8 cellular contexts compared by ENCODE assay signal in the genomic region with DNA sequence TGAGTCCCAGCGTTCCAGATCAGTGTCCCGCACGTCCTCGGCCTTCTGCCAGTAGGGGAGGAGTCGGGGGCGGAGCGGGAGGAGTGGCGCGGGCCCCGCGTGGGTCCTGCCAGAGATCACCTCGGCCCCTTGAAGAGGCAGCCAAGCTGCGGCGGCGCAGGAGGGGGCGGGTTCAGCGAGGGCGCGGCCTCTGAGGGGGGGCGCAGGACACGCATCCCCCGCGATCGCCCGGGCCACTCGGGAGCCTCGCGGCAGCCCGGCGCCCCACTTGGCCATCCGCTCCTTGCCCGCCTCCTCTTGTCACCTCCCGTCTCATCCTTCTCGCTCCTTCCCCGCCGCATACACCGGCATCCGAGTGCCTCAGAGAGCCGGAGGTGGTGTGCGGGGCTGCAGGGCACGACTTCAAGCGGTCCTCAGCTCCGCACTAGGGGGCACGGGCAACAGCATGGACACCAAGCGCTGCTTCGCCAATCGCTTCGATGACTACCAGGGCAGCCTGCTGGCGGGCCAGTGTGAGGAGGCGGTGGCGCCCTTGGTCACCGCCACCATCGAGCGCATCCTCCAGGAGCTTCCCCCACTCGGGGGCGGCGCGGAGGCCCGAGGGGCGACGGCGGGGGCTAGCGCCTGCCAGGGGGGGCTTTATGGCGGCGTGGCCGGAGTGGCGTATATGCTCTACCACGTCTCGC. TPM values are rescaled to one million over a fixed set of nuclear protein-coding genes. Genes with fewer than 3 reads are reported as not detected.
A peak's percentile ranks its signal among the peaks of the same experiment; 100 is the strongest.
DNase-seq lines count a peak whose midpoint lies in the region.
"Not testable (repeated sequence)": the region's sequence is repeated elsewhere in the genome, so short reads cannot be mapped to it uniquely, and the experiment has no call there.

LANCL3 (plus strand) TSS at position 236 of the 686 bp plus-strand sequence; CDS start at position 446, 210 bp downstream.

- H4K91ac ChIP-seq in neuronal stem cell (ENCODE audit: low read depth, low read length, poor library complexity): not testable (repeated sequence)

- not testable (repeated sequence) for H3K23ac ChIP-seq in neuronal stem cell (ENCODE audit: low read depth, low read length, poor library complexity)

- not testable (repeated sequence) for H3K4me1 ChIP-seq in HUES64 (ENCODE audit: insufficient read depth, low read length); SJSA1 (replicated peaks); neuronal stem cell (ENCODE audit: control insufficient read depth in 2 of 2, insufficient read depth in 1 of 2, low read depth in 1 of 2, low read length in 2 of 2); stomach smooth muscle (ENCODE audit: control insufficient read depth, insufficient read depth, low read length)

- H3K18ac ChIP-seq in neuronal stem cell (ENCODE audit: low read length): not testable (repeated sequence)

- intact Hi-C loops in activated T-helper 1 cell treated with anti-CD3 and anti-CD28 coated beads, Interleukin-12 subunit alpha, Interleukin-12 subunit beta, Interleukin-2, Interleukin-4 antibody, amounts not matched to agents 30 ng/mL and 10 ng/mL and 1 ng/mL, durations not matched to agents 14 hours and 24 hours and 36 hours (cut with micrococcal nuclease): loop anchor here (5.0 kb wide), 1 partner anchor 256 kb away; no protein-coding TSS in a partner anchor
- intact Hi-C loops in dendritic cell treated with granulocyte-macrophage colony-stimulating factor and Interleukin-4, amounts not matched to agents 40 ng/mL and 50 ng/mL, for 4 days (cut with micrococcal nuclease): not testable (repeated sequence)

- H3K9me3 Mint-ChIP-seq in activated T-helper 1 cell treated with anti-CD3 and anti-CD28 coated beads, Interleukin-12 subunit alpha, Interleukin-12 subunit beta, Interleukin-2, Interleukin-4 antibody, amounts not matched to agents 30 ng/mL and 10 ng/mL and 1 ng/mL, durations not matched to agents 14 hours and 24 hours and 36 hours; dendritic cell treated with granulocyte-macrophage colony-stimulating factor and Interleukin-4, amounts not matched to agents 40 ng/mL and 50 ng/mL, for 4 days: not testable (repeated sequence)

- not testable (repeated sequence) for H2BK5ac ChIP-seq in neuronal stem cell (ENCODE audit: low read length)

- H2AK5ac ChIP-seq in neuronal stem cell (ENCODE audit: low read depth, low read length): not testable (repeated sequence)

- DNase-seq in DMS53 (lab: John Stamatoyannopoulos, UW): peak; percentile 57
- not testable (repeated sequence) for DNase-seq in SJSA1 (ENCODE audit: low read depth in 1 of 2, low spot score in 2 of 2); activated T-helper 1 cell treated with anti-CD3 and anti-CD28 coated beads, Interleukin-12 subunit alpha, Interleukin-12 subunit beta, Interleukin-2, Interleukin-4 antibody, amounts not matched to agents 30 ng/mL and 10 ng/mL and 1 ng/mL, durations not matched to agents 14 hours and 24 hours and 36 hours (ENCODE audit: low spot score); neuronal stem cell (ENCODE audit: low spot score)

- H2BK12ac ChIP-seq in neuronal stem cell (ENCODE audit: low read length): not testable (repeated sequence)

- not testable (repeated sequence) for H3K27me3 Mint-ChIP-seq in activated T-helper 1 cell treated with anti-CD3 and anti-CD28 coated beads, Interleukin-12 subunit alpha, Interleukin-12 subunit beta, Interleukin-2, Interleukin-4 antibody, amounts not matched to agents 30 ng/mL and 10 ng/mL and 1 ng/mL, durations not matched to agents 14 hours and 24 hours and 36 hours (ENCODE audit: insufficient read depth)
- peaks cover 25% of the 10 kb centered on the region for H3K27me3 Mint-ChIP-seq in dendritic cell treated with granulocyte-macrophage colony-stimulating factor and Interleukin-4, amounts not matched to agents 40 ng/mL and 50 ng/mL, for 4 days

- H3K27ac ChIP-seq in HUES64 (ENCODE audit: low read depth, low read length); SJSA1; neuronal stem cell (replicated peaks; ENCODE audit: low read length); stomach smooth muscle (ENCODE audit: low read length): not testable (repeated sequence)

- not testable (repeated sequence) for H4K8ac ChIP-seq in neuronal stem cell (ENCODE audit: low read depth, low read length)

- H3K27me3 ChIP-seq in HUES64 (ENCODE audit: insufficient read depth, low read length) (peaks cover 15% of the 10 kb centered on the region), neuronal stem cell (ENCODE audit: control insufficient read depth in 3 of 3, insufficient read depth in 3 of 3, low read depth in 1 of 3, low read length in 3 of 3) (peaks cover 0 to 13% (median 6%) of the 10 kb centered on the region in 3 experiments)
- H3K27me3 ChIP-seq in SJSA1 (replicated peaks); stomach smooth muscle (ENCODE audit: control insufficient read depth in 1 of 2, insufficient read depth in 2 of 2, low read length in 2 of 2): not testable (repeated sequence)

- not testable (repeated sequence) for H2AFZ ChIP-seq in neuronal stem cell (ENCODE audit: low read length)

- H3K4me3 Mint-ChIP-seq in activated T-helper 1 cell treated with anti-CD3 and anti-CD28 coated beads, Interleukin-12 subunit alpha, Interleukin-12 subunit beta, Interleukin-2, Interleukin-4 antibody, amounts not matched to agents 30 ng/mL and 10 ng/mL and 1 ng/mL, durations not matched to agents 14 hours and 24 hours and 36 hours: peak within 1 kb of the TSS; percentile 89
- H3K4me3 Mint-ChIP-seq in dendritic cell treated with granulocyte-macrophage colony-stimulating factor and Interleukin-4, amounts not matched to agents 40 ng/mL and 50 ng/mL, for 4 days: peak within 1 kb of the TSS; percentile 70

- not testable (repeated sequence) for H2BK120ac ChIP-seq in neuronal stem cell (ENCODE audit: low read depth, low read length)

- H3K4me1 Mint-ChIP-seq in activated T-helper 1 cell treated with anti-CD3 and anti-CD28 coated beads, Interleukin-12 subunit alpha, Interleukin-12 subunit beta, Interleukin-2, Interleukin-4 antibody, amounts not matched to agents 30 ng/mL and 10 ng/mL and 1 ng/mL, durations not matched to agents 14 hours and 24 hours and 36 hours (ENCODE audit: low read depth): peaks cover 13% of the 10 kb centered on the region
- H3K4me1 Mint-ChIP-seq in dendritic cell treated with granulocyte-macrophage colony-stimulating factor and Interleukin-4, amounts not matched to agents 40 ng/mL and 50 ng/mL, for 4 days (ENCODE audit: low read depth): not testable (repeated sequence)

- not testable (repeated sequence) for H2BK15ac ChIP-seq in neuronal stem cell (ENCODE audit: low read length)

- H3K4ac ChIP-seq in neuronal stem cell (ENCODE audit: low read length): not testable (repeated sequence)

- H3K79me1 ChIP-seq in neuronal stem cell (ENCODE audit: low read depth, low read length): not testable (repeated sequence)

- H3K9ac ChIP-seq in HUES64 (ENCODE audit: low read depth, low read length); neuronal stem cell (ENCODE audit: low read depth, low read length, poor library complexity): not testable (repeated sequence)
- H3K9ac ChIP-seq in stomach smooth muscle (ENCODE audit: low read length in 2 of 2): peak within 1 kb of the TSS; percentile 36 to 44

- not testable (repeated sequence) for H3K36me3 ChIP-seq in HUES64 (ENCODE audit: insufficient read depth, low read length); SJSA1; neuronal stem cell (replicated peaks in 1 of 2; ENCODE audit: control insufficient read depth in 2 of 2, insufficient read depth in 2 of 2, low read length in 2 of 2); stomach smooth muscle (ENCODE audit: control insufficient read depth in 2 of 2, insufficient read depth in 2 of 2, low read length in 2 of 2)

- 3% methylated on average over 69 of the region's 69 CpGs for WGBS in HUES64
- WGBS in neuronal stem cell (ENCODE audit: extremely low coverage in 2 of 2, insufficient read length in 2 of 2, insufficient replicate concordance in 1 of 2), 2 donors: no CpG with 5 or more reads among the region's 69 CpGs

- not testable (repeated sequence) for H3K9me3 ChIP-seq in HUES64 (ENCODE audit: insufficient read depth, low read depth, low read length); SJSA1 (replicated peaks); iPS-18c (ENCODE audit: control insufficient read depth, insufficient read depth, low read length); neuronal stem cell (replicated peaks in 1 of 2; ENCODE audit: control insufficient read depth in 2 of 2, insufficient read depth in 1 of 2, low read depth in 1 of 2, low read length in 2 of 2); stomach smooth muscle (ENCODE audit: control insufficient read depth in 2 of 2, low read length in 2 of 2)

- H3K4me3 ChIP-seq in HUES64 (ENCODE audit: low read length): peak within 1 kb of the TSS; percentile 41
- 0 out of 2 replicates have a peak within 1 kb of the TSS, but pooled peaks have one; percentile 5 for H3K4me3 ChIP-seq in SJSA1
- peak within 1 kb of the TSS; percentile 21; the same call in 1 of the 2 replicates for H3K4me3 ChIP-seq in iPS-18c (ENCODE audit: insufficient read depth, low read depth, low read length)
- peak within 1 kb of the TSS in 1 of 2 donors; percentile 71 for H3K4me3 ChIP-seq in neuronal stem cell (ENCODE audit: low read length in 2 of 2)
- peak within 1 kb of the TSS; percentile 67 to 71 for H3K4me3 ChIP-seq in stomach smooth muscle (ENCODE audit: low read length in 2 of 2)

- H3K36me3 Mint-ChIP-seq in activated T-helper 1 cell treated with anti-CD3 and anti-CD28 coated beads, Interleukin-12 subunit alpha, Interleukin-12 subunit beta, Interleukin-2, Interleukin-4 antibody, amounts not matched to agents 30 ng/mL and 10 ng/mL and 1 ng/mL, durations not matched to agents 14 hours and 24 hours and 36 hours (ENCODE audit: low read depth); dendritic cell treated with granulocyte-macrophage colony-stimulating factor and Interleukin-4, amounts not matched to agents 40 ng/mL and 50 ng/mL, for 4 days (ENCODE audit: low read depth): not testable (repeated sequence)

- peak within 1 kb of the TSS; percentile 49 for H3K4me2 ChIP-seq in neuronal stem cell (ENCODE audit: insufficient read depth, low read length, poor library complexity, severe bottlenecking)

- not testable (repeated sequence) for H3K14ac ChIP-seq in neuronal stem cell (ENCODE audit: low read length)

- H3K27ac Mint-ChIP-seq in activated T-helper 1 cell treated with anti-CD3 and anti-CD28 coated beads, Interleukin-12 subunit alpha, Interleukin-12 subunit beta, Interleukin-2, Interleukin-4 antibody, amounts not matched to agents 30 ng/mL and 10 ng/mL and 1 ng/mL, durations not matched to agents 14 hours and 24 hours and 36 hours: peak within 1 kb of the TSS; percentile 61
- H3K27ac Mint-ChIP-seq in dendritic cell treated with granulocyte-macrophage colony-stimulating factor and Interleukin-4, amounts not matched to agents 40 ng/mL and 50 ng/mL, for 4 days: not testable (repeated sequence)

RNA-seq across cellular contexts. Expression of gene LANCL3, which starts in this region (rescaled TPM):
- polyA plus RNA-seq in HUES64 (2013, experiment 1 of 2): 0.15 TPM
- polyA plus RNA-seq in HUES64 (2013, experiment 2 of 2): 0.13 TPM
- total RNA-seq in SJSA1 (2014; rRNA removed; shearing (Covaris generic)): 0.03 TPM in 1 of 2 replicates, not detected in the other
- 0.29 and 0.49 TPM in 2 replicates for total RNA-seq in activated T-helper 1 cell treated with anti-CD3 and anti-CD28 coated beads, Interleukin-12 subunit alpha, Interleukin-12 subunit beta, Interleukin-2, Interleukin-4 antibody, amounts not matched to agents 30 ng/mL and 10 ng/mL and 1 ng/mL, durations not matched to agents 14 hours and 24 hours and 36 hours
- polyA plus RNA-seq in neuronal stem cell (2013, experiment 1 of 2): 0.03 TPM
- 0.04 TPM for polyA plus RNA-seq in neuronal stem cell (2013, experiment 2 of 2)
